In the genomic region with DNA sequence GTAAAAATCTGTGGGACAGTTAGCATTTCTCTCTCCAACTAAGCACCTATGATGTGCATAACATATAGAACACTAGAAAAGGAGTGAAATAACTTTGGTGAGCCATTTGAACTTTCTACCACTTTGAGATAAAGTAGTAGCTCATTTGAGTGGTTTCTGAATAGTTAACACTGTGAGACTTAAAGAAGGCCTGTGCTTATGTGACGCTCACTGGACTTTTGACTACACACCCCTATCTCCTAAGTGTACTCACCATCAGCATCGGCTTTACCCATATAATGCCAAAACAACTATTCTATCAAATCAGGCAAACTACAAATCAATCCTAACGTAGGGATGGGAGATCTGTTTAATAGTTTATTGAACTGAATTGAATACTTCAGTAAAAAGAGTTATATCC, we compare ENCODE assay signal across 21 cellular contexts.
A peak's percentile ranks its signal among the peaks of the same experiment; 100 is the strongest.
DNase-seq lines count a peak whose midpoint lies in the region; ATAC-seq and TF ChIP-seq lines count a peak whose summit lies in the region.
"Had no signal": no experiment of that assay in that cellular context is flagged by ENCODE, and none has a peak within 500 bp of the region (broad histone marks: within the 10 kb centered on the region; RNA-seq: fewer than 3 reads in every experiment).

No MANE protein-coding gene starts in this region.

- H3K4ac ChIP-seq in IMR-90 (ENCODE audit: low read depth, low read length): peak overlapping the region; percentile 91

- no peaks in the 10 kb centered on the region for H3F3A ChIP-seq in neural progenitor cell (ENCODE audit: low read depth)

- peak; percentile 31; the same call in 1 of the 2 replicates for ATAC-seq in IMR-90 (ENCODE audit: low read depth)
- ATAC-seq: HCT116, K562 had no signal

- no peaks in the 10 kb centered on the region; the same call in 1 of the 2 replicates for H3K9me1 ChIP-seq in IMR-90 (ENCODE audit: insufficient read depth, low read length)

- CTCF ChIA-PET in IMR-90 (lab: Yijun Ruan, JAX): no interaction called here

- no peak overlapping the region for H2AK9ac ChIP-seq in IMR-90 (replicated peaks; ENCODE audit: low read depth, low read length, poor library complexity)

- H3K23ac ChIP-seq in IMR-90 (ENCODE audit: low read depth, low read length): peak overlapping the region; percentile 70; the same call in 1 of the 2 replicates

- H3K36me3 ChIP-seq in IMR-90 (ENCODE audit: control insufficient read depth, insufficient read depth, low read length): no peaks in the 10 kb centered on the region
- H3K36me3 ChIP-seq in brain microvascular endothelial cell (replicated peaks): no peaks in the 10 kb centered on the region
- no peaks in the 10 kb centered on the region for H3K36me3 ChIP-seq in neural progenitor cell
- H3K36me3 ChIP-seq in adrenal gland (replicated peaks in 1 of 2): no peaks in the 10 kb centered on the region
- no peaks in the 10 kb centered on the region for H3K36me3 ChIP-seq in spleen

- H3K9ac ChIP-seq in IMR-90 (ENCODE audit: low read depth, low read length) (0 out of 2 replicates have a peak overlapping the region, but pooled peaks have one; percentile 42), neural progenitor cell (no peak overlapping the region)

- H3K4me2 ChIP-seq in IMR-90 (ENCODE audit: low read depth, low read length): peak overlapping the region; percentile 52
- H3K4me2 ChIP-seq in neural progenitor cell: no peak overlapping the region

- H3K36me3 Mint-ChIP-seq in neural progenitor cell: no peaks in the 10 kb centered on the region

- POLR2A ChIA-PET in IMR-90 (lab: Charles Lee; ENCODE audit: unreplicated experiment): no interaction called here

- H4K5ac ChIP-seq in IMR-90 (ENCODE audit: low read depth, low read length): peak overlapping the region; percentile 78; the same call in 1 of the 2 replicates

- H3K27me3 ChIP-seq in IMR-90 (ENCODE audit: control insufficient read depth, insufficient read depth, low read length) (no peaks in the 10 kb centered on the region), brain microvascular endothelial cell (replicated peaks) (no peaks in the 10 kb centered on the region), neural progenitor cell (no peaks in the 10 kb centered on the region), adrenal gland (no peaks in the 10 kb centered on the region), spleen (replicated peaks in 1 of 7) (no peaks in the 10 kb centered on the region)

- peak; percentile 47 for DNase-seq in A172 (ENCODE audit: low spot score)
- no peak for DNase-seq in IMR-90
- DNase-seq in brain microvascular endothelial cell: no peak
- no peak for DNase-seq in neural progenitor cell (ENCODE audit: low spot score)
- no peak for DNase-seq in amygdala (lab: John Stamatoyannopoulos, UW)
- DNase-seq in adrenal gland: no peak
- no peak for DNase-seq in activated CD4-positive, alpha-beta T cell treated with anti-CD3 and anti-CD28 coated beads for 1 hour
- DNase-seq in spleen: no peak
- DNase-seq: 8988T; Caco-2; CD4-positive, alpha-beta T cell; DMS153; GF-D8; GOT3; NCI-H1105 treated with DMSO at 0.1 percent for 48 hours; NCI-H1694; NCI-H2081 treated with DMSO at 0.1 percent for 48 hours; NCI-H446 treated with DMSO at 0.1 percent for 48 hours; SIG-M5 had no signal

- intact Hi-C loops in IMR-90 (cut with micrococcal nuclease): no loop called here
- intact Hi-C loops in adrenal gland (cut with DNase I): no loop called here
- intact Hi-C loops in spleen (cut with DNase I; ENCODE audit: low total_unique reads): no loop called here

- H2AK5ac ChIP-seq in IMR-90 (ENCODE audit: low read depth, low read length): peak overlapping the region; percentile 87; the same call in 1 of the 2 replicates

- H3K9me3 ChIP-seq in IMR-90 (ENCODE audit: control insufficient read depth, insufficient read depth, low read length) (no peaks in the 10 kb centered on the region), neural progenitor cell (ENCODE audit: low read depth) (no peaks in the 10 kb centered on the region), adrenal gland (replicated peaks in 1 of 3) (no peaks in the 10 kb centered on the region), spleen (no peaks in the 10 kb centered on the region)
- H3K9me3 ChIP-seq: Caco-2 had no signal

- peaks cover 2% of the 10 kb centered on the region for H3K27me3 Mint-ChIP-seq in neural progenitor cell (ENCODE audit: insufficient read depth, low read depth)
- H3K27me3 Mint-ChIP-seq: CD4-positive, alpha-beta T cell had no signal

- dilution Hi-C loops in IMR-90 (cut with HindIII; ENCODE audit: low sequenced_read_pairs, unreplicated experiment): no loop called here

- H3K9me3 Mint-ChIP-seq in neural progenitor cell: no peaks in the 10 kb centered on the region

- peak overlapping the region; percentile 65 to 86; a peak in 3 of 4 replicates for H4K8ac ChIP-seq in IMR-90 (ENCODE audit: low read depth in 2 of 2, low read length in 2 of 2)

- H2BK20ac ChIP-seq in IMR-90 (ENCODE audit: low read depth, low read length): peak overlapping the region; percentile 98

- H3K14ac ChIP-seq in IMR-90 (replicated peaks; ENCODE audit: low read depth, low read length): peak overlapping the region; percentile 93

- TF ChIP-seq RAD21 in IMR-90 (IDR thresholded peaks at IDR 0.05; ENCODE audit: low read length): no peak

- no peak for TF ChIP-seq POLR2A in IMR-90 (IDR thresholded peaks at IDR 0.05; ENCODE audit: low read depth, low read length)
- TF ChIP-seq POLR2A in adrenal gland (IDR thresholded peaks at IDR 0.05): no peak
- no peak for TF ChIP-seq POLR2A in spleen (IDR thresholded peaks at IDR 0.05)

- H3K4me1 ChIP-seq in IMR-90 (ENCODE audit: control insufficient read depth, insufficient read depth, low read length): peaks cover 5% of the 10 kb centered on the region
- H3K4me1 ChIP-seq in neural progenitor cell: no peaks in the 10 kb centered on the region
- no peaks in the 10 kb centered on the region for H3K4me1 ChIP-seq in adrenal gland (replicated peaks in 1 of 2)
- H3K4me1 ChIP-seq in spleen: no peaks in the 10 kb centered on the region
- H3K4me1 ChIP-seq: Caco-2 had no signal

- in situ Hi-C loops in IMR-90 (cut with MboI; ENCODE audit: low sequenced_read_pairs) (no loop called here), brain microvascular endothelial cell (cut with HindIII; ENCODE audit: low pct_ligation_motif_present, low sequenced_read_pairs) (no loop called here)

- H2BK5ac ChIP-seq in IMR-90 (ENCODE audit: low read depth, low read length, poor library complexity, severe bottlenecking): peak overlapping the region; percentile 97

- no peaks in the 10 kb centered on the region for H3K79me2 ChIP-seq in neural progenitor cell (ENCODE audit: low read depth)

- H3K56ac ChIP-seq in IMR-90 (ENCODE audit: extremely low read depth, insufficient read depth, low read length): peak overlapping the region; percentile 80

- H2AFZ ChIP-seq in IMR-90 (replicated peaks; ENCODE audit: low read length, poor library complexity) (no peak overlapping the region), neural progenitor cell (replicated peaks) (peak overlapping the region; percentile 5)

- H2BK15ac ChIP-seq in IMR-90 (ENCODE audit: low read depth, low read length): peak overlapping the region; percentile 39; the same call in 2 of the 3 replicates

- H3K27ac Mint-ChIP-seq in neural progenitor cell: no peak overlapping the region
- H3K27ac Mint-ChIP-seq: CD4-positive, alpha-beta T cell had no signal

- H3K4me3 ChIP-seq in IMR-90 (ENCODE audit: insufficient read depth, low read depth, low read length): no peak overlapping the region
- no peak overlapping the region for H3K4me3 ChIP-seq in brain microvascular endothelial cell (ENCODE audit: low read depth, low read length)
- no peak overlapping the region for H3K4me3 ChIP-seq in neural progenitor cell
- H3K4me3 ChIP-seq in adrenal gland: no peak overlapping the region
- no peak overlapping the region for H3K4me3 ChIP-seq in spleen
- H3K4me3 ChIP-seq: K562 had no signal

- peak overlapping the region; percentile 78 for H3K27ac ChIP-seq in IMR-90 (ENCODE audit: insufficient read depth, low read length)
- H3K27ac ChIP-seq in brain microvascular endothelial cell: peak overlapping the region; percentile 53
- H3K27ac ChIP-seq in neural progenitor cell: no peak overlapping the region
- H3K27ac ChIP-seq in adrenal gland: no peak overlapping the region
- no peak overlapping the region for H3K27ac ChIP-seq in spleen

- no CpG with 5 or more reads among the region's 3 CpGs for WGBS in IMR-90 (ENCODE audit: extremely low coverage in 2 of 2, insufficient read length in 1 of 2), 2 experiments
- 85 to 90% (median 88%) methylated on average over 3 of the region's 3 CpGs for WGBS in adrenal gland, 4 donors
- 73 to 86% (median 81%) methylated on average over 3 of the region's 3 CpGs for WGBS in spleen, 5 donors

- H3K4me1 Mint-ChIP-seq in neural progenitor cell: peaks cover 2% of the 10 kb centered on the region

- H3K4me3 Mint-ChIP-seq in neural progenitor cell: no peak overlapping the region
- H3K4me3 Mint-ChIP-seq: CD4-positive, alpha-beta T cell had no signal

- H2BK120ac ChIP-seq in IMR-90 (ENCODE audit: low read depth, low read length): peak overlapping the region; percentile 98

- peak overlapping the region; percentile 81 for H4K91ac ChIP-seq in IMR-90 (ENCODE audit: insufficient read depth, low read depth, low read length)

- no TSS peak for BruUV-seq in IMR-90 (replicated peaks; lab: Mats Ljungman, UMichigan)

- H3K18ac ChIP-seq in IMR-90 (ENCODE audit: low read depth, low read length): peak overlapping the region; percentile 88

- no peaks in the 10 kb centered on the region for H3K79me1 ChIP-seq in IMR-90 (ENCODE audit: low read depth in 1 of 2, low read length in 2 of 2)

- no peak for TF ChIP-seq CTCF in IMR-90 (conservative IDR thresholded peaks at IDR 0.05; ENCODE audit: low read depth, low read length)
- TF ChIP-seq CTCF in brain microvascular endothelial cell (IDR thresholded peaks at IDR 0.05; ENCODE audit: low read depth, low read length, missing control alignments): no peak
- TF ChIP-seq CTCF in neural progenitor cell (IDR thresholded peaks at IDR 0.05): no peak
- TF ChIP-seq CTCF in adrenal gland (IDR thresholded peaks at IDR 0.05): no peak
- no peak for TF ChIP-seq CTCF in spleen (IDR thresholded peaks at IDR 0.05 in 8 of 11, conservative IDR thresholded peaks at IDR 0.05 in 3 of 11)

- H4K20me1 ChIP-seq in IMR-90 (ENCODE audit: insufficient read depth, low read length): no peaks in the 10 kb centered on the region
- no peaks in the 10 kb centered on the region for H4K20me1 ChIP-seq in neural progenitor cell (ENCODE audit: low read depth)

TF ChIP-seq in IMR-90, 13 proteins besides CTCF, POLR2A, EP300 and RAD21:
- TF ChIP-seq MAZ (IDR thresholded peaks at IDR 0.05; ENCODE audit: borderline replicate concordance, low read depth, low read length) (no peak), RCOR1 (IDR thresholded peaks at IDR 0.05; ENCODE audit: insufficient replicate concordance, low read length) (no peak)
TF ChIP-seq in IMR-90: peak in this region for 0.

Comparison
In these comparisons a context has a peak if more than half of its experiments do, and no peak if none do; other contexts are left out.
1. H3K27ac ChIP-seq: peak in IMR-90 (single experiment) and brain microvascular endothelial cell (single experiment); none in neural progenitor cell (single experiment), adrenal gland (0 of 5) and spleen (0 of 8).